Comparison of ENCODE assay signal across 22 cellular contexts in genomic region chr5:169356811-169357210, GRCh38. TPM values are rescaled to one million over a fixed set of nuclear protein-coding genes. Genes with fewer than 3 reads are reported as not detected.
"Had no signal": no experiment of that assay in that cellular context is flagged by ENCODE, and none has a peak within 500 bp of the region (broad histone marks: within the 10 kb centered on the region; RNA-seq: fewer than 3 reads in every experiment).

No MANE protein-coding gene starts in this region.

- H3K36me3 ChIP-seq: Peyer's patch, SJSA1 had no signal

- H3K27me3 ChIP-seq: Peyer's patch, SJSA1 had no signal

- H3K27ac ChIP-seq: Peyer's patch, SJSA1, SK-N-MC had no signal

- DNase-seq: IMR-90, Karpas-422, KG1, MM.1S, NCI-H1092 treated with DMSO at 0.1 percent for 48 hours, NCI-H1436, NCI-H187, NCI-H2029, NCI-H2081 treated with DMSO at 0.1 percent for 48 hours, NCI-H2171, NCI-H226, NCI-H446, NCI-H510A, NCI-H524 treated with DMSO at 0.1 percent for 48 hours, NCI-H69, NCI-H774, Peyer's patch, Right ventricle myocardium superior, SIG-M5 had no signal

- H3K9me3 ChIP-seq: Peyer's patch, SJSA1 had no signal

- H3K4me1 ChIP-seq: Peyer's patch had no signal

- H3K4me3 ChIP-seq: Peyer's patch, SJSA1, SK-N-MC had no signal

- ATAC-seq: HepG2 had no signal

- FAIRE-seq: HepG2 had no signal

RNA-seq across cellular contexts. Expression of gene SLIT3, which starts 55.9 kb away (rescaled TPM):
- total RNA-seq: HepG2 had no signal
- polyA plus RNA-seq: HepG2 had no signal
